1 cellular context compared by ENCODE assay signal in the genomic region with DNA sequence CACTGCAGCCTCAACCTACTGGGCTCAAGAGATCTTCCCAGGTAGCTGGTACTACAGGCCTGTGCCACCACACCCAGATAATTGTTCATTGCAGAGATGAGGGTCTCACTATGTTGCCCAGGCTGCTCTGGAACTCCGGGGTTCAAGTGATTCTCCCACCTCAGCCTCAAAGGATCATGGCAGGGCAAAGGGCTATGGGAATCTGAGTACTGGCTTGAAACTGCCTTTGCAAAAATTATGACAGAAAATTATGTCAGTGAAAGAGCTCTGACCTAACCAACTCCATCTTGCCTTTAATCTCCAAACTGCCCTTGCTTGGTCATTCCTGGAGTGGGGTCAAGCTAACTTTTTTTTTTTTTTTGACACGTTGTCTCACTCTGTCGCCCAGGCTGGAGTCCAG.
TF ChIP-seq lines count a peak whose summit lies in the region.

No MANE protein-coding gene starts in this region.

TF ChIP-seq in endothelial cell of umbilical vein, 7 proteins besides CTCF, POLR2A, EP300 and RAD21:
- TF ChIP-seq FOS (IDR thresholded peaks at IDR 0.05; ENCODE audit: borderline replicate concordance, insufficient read depth, low read length), result no peak
- TF ChIP-seq POLR2AphosphoS5 (IDR thresholded peaks at IDR 0.05; ENCODE audit: insufficient read depth, low read depth, low read length), result no peak
- TF ChIP-seq EZH2 (IDR thresholded peaks at IDR 0.05; ENCODE audit: borderline replicate concordance, low read depth, low read length, severe bottlenecking), result no peak
- no peak for TF ChIP-seq MAX (IDR thresholded peaks at IDR 0.05; ENCODE audit: insufficient read depth, insufficient read length)
- TF ChIP-seq JUN (IDR thresholded peaks at IDR 0.05; ENCODE audit: borderline replicate concordance, insufficient read depth, insufficient read length, low read depth), result no peak
